31 cellular contexts compared by ENCODE assay signal in the genomic region with DNA sequence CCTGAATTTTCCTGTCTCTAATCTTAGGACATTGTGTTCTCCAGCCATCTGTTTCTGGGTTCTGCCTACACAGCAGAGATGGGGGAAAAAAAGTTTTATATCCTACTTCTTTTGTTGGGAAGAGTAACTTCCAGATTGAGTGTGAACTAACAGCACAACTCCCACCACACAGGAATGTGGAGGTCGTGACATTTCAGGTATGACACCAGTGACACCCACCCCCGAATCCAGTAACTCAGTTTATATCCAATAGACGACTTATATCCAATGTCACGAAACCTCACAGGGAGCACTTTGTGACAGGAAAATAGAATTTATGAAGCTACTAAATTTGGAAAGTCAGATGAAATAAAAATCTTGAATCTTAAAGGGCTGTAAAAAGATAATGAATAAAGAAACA.
DNase-seq lines count a peak whose midpoint lies in the region; ATAC-seq, FAIRE-seq and TF ChIP-seq lines count a peak whose summit lies in the region.
"Had no signal": no experiment of that assay in that cellular context is flagged by ENCODE, and none has a peak within 500 bp of the region (broad histone marks: within the 10 kb centered on the region; RNA-seq: fewer than 3 reads in every experiment).

No MANE protein-coding gene starts in this region.

- H3K36me3 Mint-ChIP-seq in natural killer cell treated with Interleukin-12 subunit alpha and Interleukin-12 subunit beta and Interleukin-15 and Interleukin-18, amount 100 ng/mL, for 72 hours = no peaks in the 10 kb centered on the region
- H3K36me3 Mint-ChIP-seq: CD14-positive monocyte; CD4-positive, alpha-beta memory T cell; CD4-positive, CD25-positive, alpha-beta regulatory T cell; CD8-positive, alpha-beta memory T cell; CD8-positive, alpha-beta T cell had no signal

- no peaks in the 10 kb centered on the region for H3K4me1 Mint-ChIP-seq in natural killer cell treated with Interleukin-12 subunit alpha and Interleukin-12 subunit beta and Interleukin-15 and Interleukin-18, amount 100 ng/mL, for 72 hours (ENCODE audit: low read depth in 2 of 2)
- H3K4me1 Mint-ChIP-seq: B cell; CD14-positive monocyte; CD4-positive, alpha-beta memory T cell; CD4-positive, CD25-positive, alpha-beta regulatory T cell; CD8-positive, alpha-beta memory T cell had no signal

- no peak for ATAC-seq in HG03457 (IDR thresholded peaks at IDR 0.05; ENCODE audit: unreplicated experiment)
- no peak for ATAC-seq in natural killer cell treated with Interleukin-12 subunit alpha and Interleukin-12 subunit beta and Interleukin-15 and Interleukin-18, amount 100 ng/mL, for 72 hours
- ATAC-seq: A549; CD8-positive, alpha-beta T cell had no signal

- no peak for FAIRE-seq in GM12891 (lab: Jason Lieb, UNC)
- FAIRE-seq: A204.1, A549, D721Med had no signal

- no peak for TF ChIP-seq POLR2A in GM12891 (IDR thresholded peaks at IDR 0.05; ENCODE audit: low read depth, low read length)

- no peaks in the 10 kb centered on the region for H3K27me3 Mint-ChIP-seq in natural killer cell treated with Interleukin-12 subunit alpha and Interleukin-12 subunit beta and Interleukin-15 and Interleukin-18, amount 100 ng/mL, for 72 hours
- H3K27me3 Mint-ChIP-seq: B cell; CD4-positive, alpha-beta memory T cell; CD4-positive, alpha-beta T cell; CD4-positive, CD25-positive, alpha-beta regulatory T cell; CD8-positive, alpha-beta memory T cell had no signal

- peaks cover 22% of the 10 kb centered on the region for H3K9me3 Mint-ChIP-seq in natural killer cell treated with Interleukin-12 subunit alpha and Interleukin-12 subunit beta and Interleukin-15 and Interleukin-18, amount 100 ng/mL, for 72 hours
- H3K9me3 Mint-ChIP-seq: CD14-positive monocyte; CD8-positive, alpha-beta T cell had no signal

- intact Hi-C loops in head of caudate nucleus (cut with DNase I) = no loop called here

- no peak overlapping the region for H3K27ac Mint-ChIP-seq in natural killer cell treated with Interleukin-12 subunit alpha and Interleukin-12 subunit beta and Interleukin-15 and Interleukin-18, amount 100 ng/mL, for 72 hours
- H3K27ac Mint-ChIP-seq: B cell; CD14-positive monocyte; CD4-positive, alpha-beta memory T cell; CD4-positive, alpha-beta T cell; CD4-positive, CD25-positive, alpha-beta regulatory T cell; CD8-positive, alpha-beta memory T cell; CD8-positive, alpha-beta T cell had no signal

- DNase-seq in head of caudate nucleus (peak in 23 of 42 donors; percentile 4 to 76 (median 37)), putamen (ENCODE audit: low spot score) (peak; percentile 73), superior temporal gyrus (ENCODE audit: extremely low spot score) (peak; percentile 35), GM12891 (ENCODE audit: insufficient read length, low spot score) (no peak)
- no peak for DNase-seq in natural killer cell treated with Interleukin-12 subunit alpha and Interleukin-12 subunit beta and Interleukin-15 and Interleukin-18, amount 100 ng/mL, for 72 hours (ENCODE audit: low spot score)
- DNase-seq: 8988T; ACHN; AML-193; BE2C; C1 segment of cervical spinal cord; Caco-2; Calu3; CD4-positive, alpha-beta memory T cell; CD4-positive, alpha-beta T cell; CD4-positive, CD25-positive, alpha-beta regulatory T cell; CD8-positive, alpha-beta memory T cell; CD8-positive, alpha-beta T cell; COR-L47; DMS 273 treated with DMSO at 0.1 percent for 48 hours; DMS153; DMS53; DMS79; DMS79 treated with DMSO at 0.1 percent for 48 hours; DND-41; EL had no signal

- no peak overlapping the region for H3K4me3 Mint-ChIP-seq in natural killer cell treated with Interleukin-12 subunit alpha and Interleukin-12 subunit beta and Interleukin-15 and Interleukin-18, amount 100 ng/mL, for 72 hours
- H3K4me3 Mint-ChIP-seq: B cell; CD14-positive monocyte; CD4-positive, alpha-beta memory T cell; CD4-positive, alpha-beta T cell; CD4-positive, CD25-positive, alpha-beta regulatory T cell; CD8-positive, alpha-beta memory T cell; CD8-positive, alpha-beta T cell had no signal

TF ChIP-seq in GM12891, 5 proteins besides CTCF, POLR2A, EP300 and RAD21:
- TF ChIP-seq POU2F2 (IDR thresholded peaks at IDR 0.05; ENCODE audit: low read depth, low read length) = no peak
- no peak for TF ChIP-seq PAX5 (IDR thresholded peaks at IDR 0.05; ENCODE audit: insufficient read depth, low read length, severe bottlenecking)

Comparison
In these comparisons a context has a peak if more than half of its experiments do, and no peak if none do; other contexts are left out.
1. DNase-seq: peak in head of caudate nucleus (23 of 42), putamen (single experiment) and superior temporal gyrus (single experiment); none in GM12891 (single experiment) and natural killer cell treated with Interleukin-12 subunit alpha and Interleukin-12 subunit beta and Interleukin-15 and Interleukin-18, amount 100 ng/mL, for 72 hours (single experiment).